Comparison of ENCODE assay signal across 21 cellular contexts in the genomic region with DNA sequence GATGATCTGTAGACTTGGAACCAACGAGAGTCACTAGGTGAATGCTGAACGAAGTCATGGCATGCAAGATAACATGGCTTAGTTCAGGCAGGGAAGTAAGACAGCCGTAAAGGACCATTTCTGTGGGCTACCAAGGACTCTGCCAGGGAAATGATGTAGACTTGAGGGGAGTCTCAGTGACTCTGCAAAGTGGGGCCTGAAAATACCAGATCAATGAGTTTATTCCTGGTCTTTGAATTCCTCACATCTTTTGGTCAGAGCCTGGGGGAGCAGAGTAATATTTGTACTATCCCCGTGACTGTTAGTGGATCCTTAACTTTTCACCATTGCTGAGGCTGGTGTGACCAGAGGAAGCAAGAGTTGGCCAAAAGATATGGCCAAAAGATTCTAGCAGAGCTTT.
"Had no signal": no experiment of that assay in that cellular context is flagged by ENCODE, and none has a peak within 500 bp of the region (broad histone marks: within the 10 kb centered on the region; RNA-seq: fewer than 3 reads in every experiment).

No MANE protein-coding gene starts in this region.

- H3K27me3 ChIP-seq: MG63, SJCRH30 had no signal

- DNase-seq: Karpas-422, KG1, MG63, NCI-H1092, NCI-H1105 treated with DMSO at 0.1 percent for 48 hours, NCI-H1417 treated with DMSO at 0.1 percent for 48 hours, NCI-H146, NCI-H1694 treated with DMSO at 0.1 percent for 48 hours, NCI-H1930, NCI-H2081, NCI-H2107, NCI-H2227 treated with DMSO at 0.1 percent for 48 hours, NCI-H446, NCI-H510A, NCI-H524 treated with DMSO at 0.1 percent for 48 hours, NCI-H69, NCI-H774, SHP77 treated with DMSO at 0.1 percent for 48 hours, SJCRH30 had no signal

- H3K9me3 ChIP-seq: MG63, SJCRH30 had no signal

- ATAC-seq: SK-N-SH treated with all-trans-retinoic acid at 6 μM for 48 hours had no signal

- H3K27ac ChIP-seq: RWPE1, SJCRH30 had no signal

- H3K4me1 ChIP-seq: SJCRH30 had no signal

- H3K36me3 ChIP-seq: MG63, SJCRH30 had no signal

- H3K4me3 ChIP-seq: MG63, SJCRH30 had no signal
